In genomic region chr16:3503513-3503912, GRCh38 we compare ENCODE assay signal across 11 cellular contexts. TPM values are rescaled to one million over a fixed set of nuclear protein-coding genes. Genes with fewer than 3 reads are reported as not detected.
DNase-seq lines count a peak whose midpoint lies in the region; ATAC-seq and TF ChIP-seq lines count a peak whose summit lies in the region.
"Had no signal": no experiment of that assay in that cellular context is flagged by ENCODE, and none has a peak within 500 bp of the region (broad histone marks: within the 10 kb centered on the region; RNA-seq: fewer than 3 reads in every experiment).

No MANE protein-coding gene starts in this region.

- H3K36me3 ChIP-seq in Peyer's patch (peaks cover 0 to 8% (median 0%) of the 10 kb centered on the region in 3 donors), lower lobe of right lung (peaks cover 31% of the 10 kb centered on the region)

- no peaks in the 10 kb centered on the region for H3K9me3 Mint-ChIP-seq in stimulated activated naive B cell treated with anti-CD40 and anti-IgM and Interleukin-4, amounts not matched to agents 10 μg/mL and 1 μg/mL and 100 μg/mL, for 72 hours

- no peaks in the 10 kb centered on the region for H3K27me3 Mint-ChIP-seq in stimulated activated naive B cell treated with anti-CD40 and anti-IgM and Interleukin-4, amounts not matched to agents 10 μg/mL and 1 μg/mL and 100 μg/mL, for 72 hours

- H3K27me3 ChIP-seq in Peyer's patch, result no peaks in the 10 kb centered on the region
- H3K27me3 ChIP-seq in foreskin keratinocyte, result no peaks in the 10 kb centered on the region
- H3K27me3 ChIP-seq in lower lobe of right lung (ENCODE audit: low read depth), result no peaks in the 10 kb centered on the region
- H3K27me3 ChIP-seq: brain microvascular endothelial cell had no signal

- H3K9me3 ChIP-seq in Peyer's patch (no peaks in the 10 kb centered on the region), lower lobe of right lung (no peaks in the 10 kb centered on the region)

- H3K27ac Mint-ChIP-seq in stimulated activated naive B cell treated with anti-CD40 and anti-IgM and Interleukin-4, amounts not matched to agents 10 μg/mL and 1 μg/mL and 100 μg/mL, for 72 hours, result peak overlapping the region; percentile 51

- H3K4me1 ChIP-seq in Peyer's patch, result peaks cover 0 to 16% (median 1%) of the 10 kb centered on the region in 4 donors
- no peaks in the 10 kb centered on the region for H3K4me1 ChIP-seq in foreskin keratinocyte
- peaks cover 16% of the 10 kb centered on the region for H3K4me1 ChIP-seq in lower lobe of right lung

- DNase-seq in Peyer's patch (peak in 2 of 3 donors; percentile 31 to 52), activated T-cell treated with anti-CD3 and anti-CD28 coated beads for 24 hours (ENCODE audit: low read depth) (peak; percentile 23), foreskin keratinocyte (peak; percentile 33 to 56), NCI-H2171 treated with DMSO at 0.1 percent for 48 hours (lab: John Stamatoyannopoulos, UW) (no peak), lower lobe of right lung (no peak)
- DNase-seq in stimulated activated naive B cell treated with anti-CD40 and anti-IgM and Interleukin-4, amounts not matched to agents 10 μg/mL and 1 μg/mL and 100 μg/mL, for 72 hours, result no peak
- DNase-seq: brain microvascular endothelial cell, DMS79 treated with DMSO at 0.1 percent for 48 hours had no signal

- ATAC-seq in foreskin keratinocyte (no peak), HG03095 (IDR thresholded peaks at IDR 0.05; ENCODE audit: unreplicated experiment) (no peak), HG03378 (IDR thresholded peaks at IDR 0.05; ENCODE audit: unreplicated experiment) (no peak), lower lobe of right lung (no peak)
- ATAC-seq in stimulated activated naive B cell treated with anti-CD40 and anti-IgM and Interleukin-4, amounts not matched to agents 10 μg/mL and 1 μg/mL and 100 μg/mL, for 72 hours (replicated peaks), result no peak

- intact Hi-C loops in lower lobe of right lung (cut with DNase I), result no loop called here

- H3K27ac ChIP-seq in Peyer's patch (peak overlapping the region in 3 of 4 donors; percentile 18 to 30 (median 30)), foreskin keratinocyte (no peak overlapping the region), lower lobe of right lung (no peak overlapping the region)
- H3K27ac ChIP-seq: brain microvascular endothelial cell had no signal

- TF ChIP-seq POLR2A in Peyer's patch (IDR thresholded peaks at IDR 0.05), result no peak

- peaks cover 18 to 40% of the 10 kb centered on the region in 2 donors for H3K4me1 Mint-ChIP-seq in stimulated activated naive B cell treated with anti-CD40 and anti-IgM and Interleukin-4, amounts not matched to agents 10 μg/mL and 1 μg/mL and 100 μg/mL, for 72 hours

- no peak for TF ChIP-seq CTCF in Peyer's patch (IDR thresholded peaks at IDR 0.05)
- no peak for TF ChIP-seq CTCF in foreskin keratinocyte (conservative IDR thresholded peaks at IDR 0.05)
- no peak for TF ChIP-seq CTCF in lower lobe of right lung (IDR thresholded peaks at IDR 0.05)

- H3K4me3 Mint-ChIP-seq in stimulated activated naive B cell treated with anti-CD40 and anti-IgM and Interleukin-4, amounts not matched to agents 10 μg/mL and 1 μg/mL and 100 μg/mL, for 72 hours, result peak overlapping the region in 1 of 2 donors; percentile 6

- H3K4me3 ChIP-seq in Peyer's patch (no peak overlapping the region), lower lobe of right lung (no peak overlapping the region)

- H3K36me3 Mint-ChIP-seq in stimulated activated naive B cell treated with anti-CD40 and anti-IgM and Interleukin-4, amounts not matched to agents 10 μg/mL and 1 μg/mL and 100 μg/mL, for 72 hours, result peaks cover 7 to 22% of the 10 kb centered on the region in 2 donors

RNA-seq across cellular contexts. Expression of gene CLUAP1, which starts 2.7 kb away (rescaled TPM):
- total RNA-seq in Peyer's patch (10 to 100 TPM in 1 of 4 donors, 1 to 10 TPM in 3; 6.6 to 37.1 (median 7.7) TPM), foreskin keratinocyte (17.0 and 18.4 TPM in 2 replicates), lower lobe of right lung (30.3 TPM)
- 14.3 and 15.4 TPM in 2 replicates for polyA plus RNA-seq in foreskin keratinocyte

RNA-seq across cellular contexts. Expression of gene C16orf90, which starts 8.2 kb away (rescaled TPM):
- total RNA-seq in Peyer's patch, result not detected
- not detected in 2 replicates for total RNA-seq in foreskin keratinocyte
- not detected in 2 replicates for polyA plus RNA-seq in foreskin keratinocyte
- total RNA-seq in lower lobe of right lung, result not detected
- total RNA-seq: HT1080 had no signal

Comparison
In these comparisons a context has a peak if more than half of its experiments do, and no peak if none do; other contexts are left out.
1. DNase-seq: peak in Peyer's patch (2 of 3), activated T-cell treated with anti-CD3 and anti-CD28 coated beads for 24 hours (single experiment) and foreskin keratinocyte (2 of 2); none in stimulated activated naive B cell treated with anti-CD40 and anti-IgM and Interleukin-4, amounts not matched to agents 10 μg/mL and 1 μg/mL and 100 μg/mL, for 72 hours (single experiment), NCI-H2171 treated with DMSO at 0.1 percent for 48 hours (single experiment) and lower lobe of right lung (single experiment).
2. H3K27ac ChIP-seq: peak in Peyer's patch (3 of 4); none in foreskin keratinocyte (single experiment) and lower lobe of right lung (single experiment).